10 cellular contexts compared by ENCODE assay signal in genomic region chr14:57486767-57487379, GRCh38. TPM values are rescaled to one million over a fixed set of nuclear protein-coding genes. Genes with fewer than 3 reads are reported as not detected.
DNase-seq lines count a peak whose midpoint lies in the region; ATAC-seq, FAIRE-seq and TF ChIP-seq lines count a peak whose summit lies in the region.
"Had no signal": no experiment of that assay in that cellular context is flagged by ENCODE, and none has a peak within 500 bp of the region (broad histone marks: within the 10 kb centered on the region; RNA-seq: fewer than 3 reads in every experiment).

No MANE protein-coding gene starts in this region.

- H2BK20ac ChIP-seq in H1 (ENCODE audit: low read length): no peak overlapping the region

- H3K4me3 ChIP-seq in HL-60 (replicated peaks; ENCODE audit: insufficient read depth, low read length): no peak overlapping the region
- no peak overlapping the region for H3K4me3 ChIP-seq in H1 (ENCODE audit: extremely low read depth in 1 of 4, insufficient read depth in 2 of 4, low read depth in 3 of 4, low read length in 4 of 4)

- no peak for TF ChIP-seq POLR2A in H1 (IDR thresholded peaks at IDR 0.05; ENCODE audit: control extremely low read depth in 1 of 2, low read depth in 2 of 2, low read length in 2 of 2)

- no peak overlapping the region for H2BK5ac ChIP-seq in H1 (ENCODE audit: low read depth, low read length)

- H3K18ac ChIP-seq in H1 (ENCODE audit: extremely low read depth, low read length): no peak overlapping the region

- no peaks in the 10 kb centered on the region for H3K36me3 ChIP-seq in H1 (ENCODE audit: control insufficient read depth in 2 of 4, insufficient read depth in 4 of 4, low read length in 3 of 4)

- no peak overlapping the region for H3K27ac ChIP-seq in CD4-positive, alpha-beta T cell (ENCODE audit: low read depth, low read length)
- H3K27ac ChIP-seq in HL-60 (replicated peaks) (no peak overlapping the region), H1 (ENCODE audit: low read depth, low read length) (no peak overlapping the region)
- H3K27ac ChIP-seq: epithelial cell of prostate had no signal

- intact Hi-C loops in CD4-positive, alpha-beta T cell (cut with DNase I, micrococcal nuclease): loop anchor here in 1 of 2 experiments (5.0 kb wide), 1 partner anchor 585 kb away; no protein-coding TSS in a partner anchor

- no peaks in the 10 kb centered on the region for H3K4me1 ChIP-seq in H1 (replicated peaks in 1 of 4; ENCODE audit: control insufficient read depth in 3 of 4, insufficient read depth in 4 of 4, low read length in 3 of 4)

- no peak overlapping the region for H2AFZ ChIP-seq in H1 (ENCODE audit: low read length)

- no peak overlapping the region for H3K56ac ChIP-seq in H1 (replicated peaks; ENCODE audit: insufficient read length, low read depth, low read length)

- no peak overlapping the region for H3K23ac ChIP-seq in H1 (ENCODE audit: insufficient read length)

- no peak overlapping the region for H4K8ac ChIP-seq in H1 (ENCODE audit: extremely low read depth, insufficient read depth, low read length)

- no peak overlapping the region for H3K9ac ChIP-seq in H1 (replicated peaks in 1 of 4; ENCODE audit: extremely low read depth in 1 of 4, low read depth in 3 of 4, low read length in 3 of 4)

- POLR2A ChIA-PET in CD4-positive, alpha-beta T cell (lab: Charles Lee): no interaction called here
- POLR2A ChIA-PET in H1 (lab: Charles Lee; ENCODE audit: partially characterized antibody): no interaction called here

- H4K20me1 ChIP-seq in H1 (replicated peaks in 1 of 2; ENCODE audit: control insufficient read depth in 1 of 2, insufficient read depth in 2 of 2, low read length in 2 of 2): no peaks in the 10 kb centered on the region

- peaks cover 7% of the 10 kb centered on the region for H3K27me3 Mint-ChIP-seq in CD4-positive, alpha-beta T cell

- no peak overlapping the region for H2BK120ac ChIP-seq in H1 (replicated peaks; ENCODE audit: low read depth, low read length)

- no peak overlapping the region for H4K5ac ChIP-seq in H1 (ENCODE audit: insufficient read length, low read depth, low read length)

- H3K4me2 ChIP-seq in H1 (ENCODE audit: insufficient read depth in 1 of 2, low read depth in 2 of 2, low read length in 2 of 2): no peak overlapping the region

- H3K36me3 Mint-ChIP-seq in CD4-positive, alpha-beta T cell (ENCODE audit: low read depth): no peaks in the 10 kb centered on the region

- no peak overlapping the region for H3K4me3 Mint-ChIP-seq in CD4-positive, alpha-beta T cell

- no peak for ATAC-seq in CD4-positive, alpha-beta T cell (ENCODE audit: poor library complexity)
- ATAC-seq in HG02763 (IDR thresholded peaks at IDR 0.05; ENCODE audit: unreplicated experiment): no peak
- ATAC-seq in HG02973 (IDR thresholded peaks at IDR 0.05; ENCODE audit: unreplicated experiment): no peak

- DNase-seq in CD4-positive, alpha-beta T cell: no peak
- DNase-seq in HL-60 (ENCODE audit: low read depth in 1 of 2, low spot score in 1 of 2): peak in 1 of 2 experiments; percentile 6
- peak; percentile 20 for DNase-seq in NCI-H748 treated with DMSO at 0.1 percent for 48 hours (lab: John Stamatoyannopoulos, UW)
- no peak for DNase-seq in H1 (ENCODE audit: low read depth in 1 of 2, low spot score in 2 of 2)
- DNase-seq in myocyte (ENCODE audit: low read depth): peak; percentile 59
- no peak for DNase-seq in activated CD4-positive, CD25-positive, alpha-beta regulatory T cell (lab: John Stamatoyannopoulos, UW)

- FAIRE-seq in H1 (lab: Jason Lieb, UNC): peak; percentile 92

- no peaks in the 10 kb centered on the region for H3K27me3 ChIP-seq in CD4-positive, alpha-beta T cell (ENCODE audit: control insufficient read depth, insufficient read depth, low read length)
- H3K27me3 ChIP-seq in HL-60 (ENCODE audit: insufficient read depth, poor library complexity, severe bottlenecking) (no peaks in the 10 kb centered on the region), H1 (replicated peaks in 1 of 4; ENCODE audit: control insufficient read depth in 3 of 4, extremely low read depth in 1 of 4, insufficient read depth in 3 of 4, low read length in 3 of 4) (no peaks in the 10 kb centered on the region; a peak in 1 of 7 replicates)

- TF ChIP-seq RAD21 in H1 (IDR thresholded peaks at IDR 0.05 in 1 of 2, conservative IDR thresholded peaks at IDR 0.05 in 1 of 2; ENCODE audit: low read depth in 2 of 2, low read length in 2 of 2): peak; percentile 78 to 84

- no peak overlapping the region for H3K4ac ChIP-seq in H1 (replicated peaks; ENCODE audit: insufficient read length, low read depth, low read length)

- H2BK12ac ChIP-seq in H1 (ENCODE audit: low read depth, low read length): no peak overlapping the region

- no peaks in the 10 kb centered on the region for H3K79me2 ChIP-seq in H1 (ENCODE audit: control insufficient read depth in 1 of 2, insufficient read depth in 2 of 2, low read length in 2 of 2)

- H2AK5ac ChIP-seq in H1 (ENCODE audit: low read depth, low read length): no peak overlapping the region

- no peaks in the 10 kb centered on the region for H3K79me1 ChIP-seq in H1 (ENCODE audit: low read depth, low read length)

- no peaks in the 10 kb centered on the region for H3K4me1 Mint-ChIP-seq in CD4-positive, alpha-beta T cell (ENCODE audit: low read depth)

- TF ChIP-seq EP300 in H1 (IDR thresholded peaks at IDR 0.05; ENCODE audit: borderline replicate concordance in 1 of 2, low read depth in 2 of 2, low read length in 2 of 2): no peak

- no peak overlapping the region for H4K91ac ChIP-seq in H1 (replicated peaks; ENCODE audit: insufficient read length, low read length)

- no peaks in the 10 kb centered on the region for H3K9me3 ChIP-seq in CD4-positive, alpha-beta T cell (ENCODE audit: control insufficient read depth, low read length)
- no peaks in the 10 kb centered on the region for H3K9me3 ChIP-seq in H1 (ENCODE audit: insufficient read depth in 2 of 2, low read depth in 1 of 2, low read length in 1 of 2)

- H3K9me3 Mint-ChIP-seq in CD4-positive, alpha-beta T cell: no peaks in the 10 kb centered on the region

- H3K23me2 ChIP-seq in H1 (ENCODE audit: low read depth, low read length): no peaks in the 10 kb centered on the region

- H3K14ac ChIP-seq in H1 (ENCODE audit: insufficient read length): no peak overlapping the region

- no peak overlapping the region for H2BK15ac ChIP-seq in H1 (ENCODE audit: low read length)

- TF ChIP-seq CTCF in CD4-positive, alpha-beta T cell (IDR thresholded peaks at IDR 0.05): peak; percentile 32
- TF ChIP-seq CTCF in HL-60 (IDR thresholded peaks at IDR 0.05; ENCODE audit: insufficient read depth, low read length): peak; percentile 9
- peak in 2 of 3 experiments; percentile 62 to 76; a peak in 3 of 4 replicates for TF ChIP-seq CTCF in H1 (IDR thresholded peaks at IDR 0.05; ENCODE audit: control extremely low read depth in 1 of 3, insufficient read depth in 1 of 3, low read depth in 1 of 3, low read length in 3 of 3)

- H3K27ac Mint-ChIP-seq in CD4-positive, alpha-beta T cell: no peak overlapping the region

- 67% methylated on average over 3 of the region's 3 CpGs; no CpG with 5 or more reads in 1 of the 2 experiments for WGBS in H1 (ENCODE audit: extremely low coverage in 1 of 2, insufficient coverage in 1 of 2, insufficient read length in 1 of 2, insufficient replicate concordance in 2 of 2, low coverage in 1 of 2, low lambda C conversion rate in 2 of 2, missing lambda C conversion rate in 1 of 2), 2 experiments

- CTCF ChIA-PET in CD4-positive, alpha-beta T cell (lab: Charles Lee): interaction anchor here (0.8 kb wide), 1 partner anchor 18 kb away, joined by 3 read pairs; no protein-coding TSS in a partner anchor
- CTCF ChIA-PET in H1 (lab: Charles Lee; ENCODE audit: partially characterized antibody): interaction anchor here (0.8 to 1.5 kb wide), 13 partner anchors 9 to 590 kb away, joined by 3 to 6 read pairs (median 4); no protein-coding TSS in a partner anchor

TF ChIP-seq in H1, 55 proteins besides CTCF, POLR2A, EP300 and RAD21:
- no peak for TF ChIP-seq JUN (IDR thresholded peaks at IDR 0.05; ENCODE audit: low read depth, low read length)
- TF ChIP-seq FOSL1 (IDR thresholded peaks at IDR 0.05; ENCODE audit: insufficient read depth, low read depth, low read length): no peak
- TF ChIP-seq YY1 (IDR thresholded peaks at IDR 0.05; ENCODE audit: low read depth, low read length): no peak
- TF ChIP-seq EZH2 (IDR thresholded peaks at IDR 0.05; ENCODE audit: low read depth, low read length, severe bottlenecking): no peak
- TF ChIP-seq RBBP5 (IDR thresholded peaks at IDR 0.05; ENCODE audit: borderline replicate concordance, low read depth, low read length): no peak

RNA-seq across cellular contexts. Expression of gene CCDC198, which starts 6.8 kb away (rescaled TPM):
- total RNA-seq in CD4-positive, alpha-beta T cell: not detected
- not detected in 2 replicates for total RNA-seq in H1 (2021; fragmentation: NEBNext Ultra II Directional; extraction: Animal tissue kit (Norgen Biotek cat#: 25700))
- polyA plus RNA-seq in H1 (2011; rRNA removed): not detected in 2 replicates
- not detected for polyA plus RNA-seq in H1 (2011; cell fraction: cytosol; rRNA removed)
- polyA plus RNA-seq in H1 (2011; cell fraction: nucleus; rRNA removed): not detected
- polyA plus RNA-seq in H1 (2012, experiment 1 of 2): not detected in 4 replicates
- not detected for polyA plus RNA-seq in H1 (2012, experiment 2 of 2)
- not detected for polyA plus RNA-seq in H1 (2013, experiment 1 of 2)
- polyA plus RNA-seq in H1 (2013, experiment 2 of 2): not detected
- polyA minus RNA-seq in H1 (2011; rRNA and poly(A)+ RNA removed): not detected in 2 replicates
- polyA minus RNA-seq in H1 (2011; cell fraction: cytosol; rRNA and poly(A)+ RNA removed): not detected
- not detected for polyA minus RNA-seq in H1 (2011; cell fraction: nucleus; rRNA and poly(A)+ RNA removed)
- not detected in 2 replicates for total RNA-seq in myocyte
- not detected for polyA plus RNA-seq in myocyte (2012)
- total RNA-seq: temporal lobe had no signal

Comparison
In these comparisons a context has a peak if more than half of its experiments do, and no peak if none do; other contexts are left out.
1. DNase-seq: peak in NCI-H748 treated with DMSO at 0.1 percent for 48 hours (single experiment) and myocyte (single experiment); none in CD4-positive, alpha-beta T cell (0 of 10), H1 (0 of 2) and activated CD4-positive, CD25-positive, alpha-beta regulatory T cell (0 of 4).
2. CTCF ChIP-seq: peak in every context shown above with its lines; median percentile 69 in H1; 32 in CD4-positive, alpha-beta T cell; 9 in HL-60.